Comparison of ENCODE assay signal across 1 cellular context in the genomic region with DNA sequence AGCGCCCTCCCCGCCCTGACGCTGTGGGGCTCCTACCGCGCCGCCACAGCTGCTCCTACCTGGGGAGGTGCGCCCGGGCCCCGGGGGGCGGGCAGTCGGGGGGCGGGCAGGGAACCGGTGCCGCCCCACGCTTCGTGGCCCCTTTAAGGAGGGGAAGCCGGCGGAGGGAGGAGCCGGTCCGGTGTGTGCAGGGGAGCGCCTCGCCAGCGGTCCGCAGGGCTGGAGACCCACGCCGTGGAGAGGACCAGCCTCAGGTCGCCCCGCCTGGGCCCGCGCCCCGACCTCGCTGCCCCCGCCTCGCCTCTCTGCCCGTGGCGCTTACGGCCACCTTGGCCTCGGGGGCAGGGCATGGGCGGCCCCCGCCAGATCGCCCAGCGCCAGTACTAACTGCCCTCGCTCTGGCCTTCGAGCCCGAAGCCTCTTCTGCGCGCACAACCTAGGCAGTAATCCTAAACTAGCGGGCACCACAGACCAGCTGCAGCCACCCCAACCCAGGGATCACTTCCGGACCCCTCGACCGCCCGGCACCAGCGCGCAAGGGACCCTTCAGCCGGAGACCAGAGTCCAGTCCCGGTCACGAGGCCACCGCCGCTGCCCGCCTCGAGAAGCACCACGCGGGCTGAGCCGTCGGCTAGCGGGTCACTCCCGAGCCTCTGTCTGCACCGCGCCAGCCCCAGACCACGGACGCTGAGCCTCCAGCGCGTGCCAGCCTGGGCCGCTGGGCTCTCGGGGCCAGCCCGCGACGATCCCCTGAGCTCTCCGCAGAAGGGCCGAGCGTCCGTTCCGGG.
TF ChIP-seq lines count a peak whose summit lies in the region.

A gene (plus strand): TSS at position 171 of the 788 bp plus-strand sequence. CDS start 689 bp downstream, outside the sequence.

TF ChIP-seq in GM23338, 12 proteins besides CTCF, POLR2A, EP300 and RAD21 (continued from another document):
- TF ChIP-seq, protein P1, sequence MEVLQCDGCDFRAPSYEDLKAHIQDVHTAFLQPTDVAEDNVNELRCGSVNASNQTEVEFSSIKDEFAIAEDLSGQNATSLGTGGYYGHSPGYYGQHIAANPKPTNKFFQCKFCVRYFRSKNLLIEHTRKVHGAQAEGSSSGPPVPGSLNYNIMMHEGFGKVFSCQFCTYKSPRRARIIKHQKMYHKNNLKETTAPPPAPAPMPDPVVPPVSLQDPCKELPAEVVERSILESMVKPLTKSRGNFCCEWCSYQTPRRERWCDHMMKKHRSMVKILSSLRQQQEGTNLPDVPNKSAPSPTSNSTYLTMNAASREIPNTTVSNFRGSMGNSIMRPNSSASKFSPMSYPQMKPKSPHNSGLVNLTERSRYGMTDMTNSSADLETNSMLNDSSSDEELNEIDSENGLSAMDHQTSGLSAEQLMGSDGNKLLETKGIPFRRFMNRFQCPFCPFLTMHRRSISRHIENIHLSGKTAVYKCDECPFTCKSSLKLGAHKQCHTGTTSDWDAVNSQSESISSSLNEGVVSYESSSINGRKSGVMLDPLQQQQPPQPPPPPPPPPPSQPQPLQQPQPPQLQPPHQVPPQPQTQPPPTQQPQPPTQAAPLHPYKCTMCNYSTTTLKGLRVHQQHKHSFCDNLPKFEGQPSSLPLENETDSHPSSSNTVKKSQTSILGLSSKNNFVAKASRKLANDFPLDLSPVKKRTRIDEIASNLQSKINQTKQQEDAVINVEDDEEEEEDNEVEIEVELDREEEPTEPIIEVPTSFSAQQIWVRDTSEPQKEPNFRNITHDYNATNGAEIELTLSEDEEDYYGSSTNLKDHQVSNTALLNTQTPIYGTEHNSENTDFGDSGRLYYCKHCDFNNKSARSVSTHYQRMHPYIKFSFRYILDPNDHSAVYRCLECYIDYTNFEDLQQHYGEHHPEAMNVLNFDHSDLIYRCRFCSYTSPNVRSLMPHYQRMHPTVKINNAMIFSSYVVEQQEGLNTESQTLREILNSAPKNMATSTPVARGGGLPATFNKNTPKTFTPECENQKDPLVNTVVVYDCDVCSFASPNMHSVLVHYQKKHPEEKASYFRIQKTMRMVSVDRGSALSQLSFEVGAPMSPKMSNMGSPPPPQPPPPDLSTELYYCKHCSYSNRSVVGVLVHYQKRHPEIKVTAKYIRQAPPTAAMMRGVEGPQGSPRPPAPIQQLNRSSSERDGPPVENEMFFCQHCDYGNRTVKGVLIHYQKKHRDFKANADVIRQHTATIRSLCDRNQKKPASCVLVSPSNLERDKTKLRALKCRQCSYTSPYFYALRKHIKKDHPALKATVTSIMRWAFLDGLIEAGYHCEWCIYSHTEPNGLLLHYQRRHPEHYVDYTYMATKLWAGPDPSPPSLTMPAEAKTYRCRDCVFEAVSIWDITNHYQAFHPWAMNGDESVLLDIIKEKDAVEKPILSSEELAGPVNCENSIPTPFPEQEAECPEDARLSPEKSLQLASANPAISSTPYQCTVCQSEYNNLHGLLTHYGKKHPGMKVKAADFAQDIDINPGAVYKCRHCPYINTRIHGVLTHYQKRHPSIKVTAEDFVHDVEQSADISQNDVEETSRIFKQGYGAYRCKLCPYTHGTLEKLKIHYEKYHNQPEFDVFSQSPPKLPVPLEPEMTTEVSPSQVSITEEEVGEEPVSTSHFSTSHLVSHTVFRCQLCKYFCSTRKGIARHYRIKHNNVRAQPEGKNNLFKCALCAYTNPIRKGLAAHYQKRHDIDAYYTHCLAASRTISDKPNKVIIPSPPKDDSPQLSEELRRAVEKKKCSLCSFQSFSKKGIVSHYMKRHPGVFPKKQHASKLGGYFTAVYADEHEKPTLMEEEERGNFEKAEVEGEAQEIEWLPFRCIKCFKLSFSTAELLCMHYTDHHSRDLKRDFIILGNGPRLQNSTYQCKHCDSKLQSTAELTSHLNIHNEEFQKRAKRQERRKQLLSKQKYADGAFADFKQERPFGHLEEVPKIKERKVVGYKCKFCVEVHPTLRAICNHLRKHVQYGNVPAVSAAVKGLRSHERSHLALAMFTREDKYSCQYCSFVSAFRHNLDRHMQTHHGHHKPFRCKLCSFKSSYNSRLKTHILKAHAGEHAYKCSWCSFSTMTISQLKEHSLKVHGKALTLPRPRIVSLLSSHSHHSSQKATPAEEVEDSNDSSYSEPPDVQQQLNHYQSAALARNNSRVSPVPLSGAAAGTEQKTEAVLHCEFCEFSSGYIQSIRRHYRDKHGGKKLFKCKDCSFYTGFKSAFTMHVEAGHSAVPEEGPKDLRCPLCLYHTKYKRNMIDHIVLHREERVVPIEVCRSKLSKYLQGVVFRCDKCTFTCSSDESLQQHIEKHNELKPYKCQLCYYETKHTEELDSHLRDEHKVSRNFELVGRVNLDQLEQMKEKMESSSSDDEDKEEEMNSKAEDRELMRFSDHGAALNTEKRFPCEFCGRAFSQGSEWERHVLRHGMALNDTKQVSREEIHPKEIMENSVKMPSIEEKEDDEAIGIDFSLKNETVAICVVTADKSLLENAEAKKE (CRISPR knock-in tag; IDR thresholded peaks at IDR 0.05) = no peak
- TF ChIP-seq EZH2phosphoT487 (IDR thresholded peaks at IDR 0.05; ENCODE audit: unreplicated experiment) (peak; percentile 94), STAT1 (IDR thresholded peaks at IDR 0.05; ENCODE audit: unreplicated experiment) (no peak), JUNB (IDR thresholded peaks at IDR 0.05; ENCODE audit: unreplicated experiment) (no peak), ZNF331 (CRISPR knock-in tag; IDR thresholded peaks at IDR 0.05; ENCODE audit: low read depth) (no peak), CREB1 (CRISPR knock-in tag; IDR thresholded peaks at IDR 0.05; ENCODE audit: low read depth) (no peak), NANOG (IDR thresholded peaks at IDR 0.05; ENCODE audit: borderline replicate concordance) (no peak), ZNF114 (CRISPR knock-in tag; IDR thresholded peaks at IDR 0.05) (no peak), EZH2 (IDR thresholded peaks at IDR 0.05; ENCODE audit: low read depth, unreplicated experiment) (peak; percentile 90)
- TF ChIP-seq, protein P2, sequence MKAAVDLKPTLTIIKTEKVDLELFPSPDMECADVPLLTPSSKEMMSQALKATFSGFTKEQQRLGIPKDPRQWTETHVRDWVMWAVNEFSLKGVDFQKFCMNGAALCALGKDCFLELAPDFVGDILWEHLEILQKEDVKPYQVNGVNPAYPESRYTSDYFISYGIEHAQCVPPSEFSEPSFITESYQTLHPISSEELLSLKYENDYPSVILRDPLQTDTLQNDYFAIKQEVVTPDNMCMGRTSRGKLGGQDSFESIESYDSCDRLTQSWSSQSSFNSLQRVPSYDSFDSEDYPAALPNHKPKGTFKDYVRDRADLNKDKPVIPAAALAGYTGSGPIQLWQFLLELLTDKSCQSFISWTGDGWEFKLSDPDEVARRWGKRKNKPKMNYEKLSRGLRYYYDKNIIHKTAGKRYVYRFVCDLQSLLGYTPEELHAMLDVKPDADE (IDR thresholded peaks at IDR 0.05) = no peak
